In the genomic region with DNA sequence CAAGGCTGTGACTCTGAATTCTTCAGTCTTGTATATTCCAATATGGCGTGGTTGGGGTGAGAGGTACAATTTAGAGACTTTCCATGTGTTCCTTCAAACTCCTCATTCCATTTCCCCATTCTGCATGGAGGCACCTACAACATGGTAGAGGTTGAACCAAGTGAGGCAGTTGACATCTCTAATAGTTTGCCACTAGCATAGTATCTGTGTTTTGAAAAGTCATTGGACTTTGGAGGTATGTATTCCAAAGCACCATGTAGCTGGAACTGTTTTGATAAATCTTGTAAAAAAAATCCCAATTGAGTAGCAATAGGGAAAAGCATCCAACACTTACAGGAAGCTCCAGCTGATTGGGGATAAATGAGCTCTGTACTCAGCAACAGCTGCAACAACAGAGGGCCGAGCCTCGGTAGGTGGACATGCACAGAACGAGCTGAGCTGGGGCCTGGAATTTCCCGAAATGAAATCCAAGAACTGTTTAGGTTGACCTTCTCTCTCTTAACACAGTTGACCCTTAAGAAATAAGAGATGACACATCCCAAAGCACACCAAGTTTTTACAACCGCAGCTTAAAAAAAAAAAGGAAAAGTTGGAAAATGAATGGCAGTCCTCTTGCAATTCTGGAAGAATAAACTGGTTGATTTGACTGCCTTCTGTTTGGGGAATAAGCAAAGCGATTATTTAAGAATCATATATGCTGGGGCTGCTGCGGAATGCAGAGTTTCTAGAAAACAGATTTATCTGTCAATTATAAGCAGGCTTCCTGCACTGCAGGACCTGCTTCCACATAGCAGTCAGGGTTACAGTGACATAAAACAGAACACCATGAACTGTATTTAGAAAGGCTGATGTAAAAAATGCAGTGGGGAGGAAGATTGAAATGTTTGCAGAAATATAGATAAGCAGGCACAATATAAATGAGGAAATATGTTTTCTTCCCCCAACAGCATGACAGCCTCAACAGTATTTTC, we compare ENCODE assay signal across 9 cellular contexts.
DNase-seq lines count a peak whose midpoint lies in the region; ATAC-seq, FAIRE-seq and TF ChIP-seq lines count a peak whose summit lies in the region.
"Had no signal": no experiment of that assay in that cellular context is flagged by ENCODE, and none has a peak within 500 bp of the region (broad histone marks: within the 10 kb centered on the region; RNA-seq: fewer than 3 reads in every experiment).

No MANE protein-coding gene starts in this region.

- no peak for TF ChIP-seq CTCF in GM13976 (IDR thresholded peaks at IDR 0.05; ENCODE audit: borderline replicate concordance, control extremely low read depth, extremely low read depth, insufficient read depth, missing control alignments)

- intact Hi-C loops in left cardiac atrium (cut with DNase I) = no loop called here

- peak; percentile 51 for FAIRE-seq in TTC549 (lab: Jason Lieb, UNC)

- in situ Hi-C loops in GM13976 (cut with MboI; ENCODE audit: low sequenced_read_pairs, unreplicated experiment) = no loop called here

- no peaks in the 10 kb centered on the region for H3K4me1 ChIP-seq in effector memory CD4-positive, alpha-beta T cell (ENCODE audit: control insufficient read depth, insufficient read depth, low read length, poor library complexity, severe bottlenecking)

- peak; percentile 73 to 91 for ATAC-seq in left cardiac atrium
- no peak for ATAC-seq in GM21381 (IDR thresholded peaks at IDR 0.05; ENCODE audit: unreplicated experiment)

- H3K27ac ChIP-seq in effector memory CD4-positive, alpha-beta T cell (ENCODE audit: insufficient read depth, low read length, poor library complexity, severe bottlenecking) = no peak overlapping the region

- no peak overlapping the region for H3K4me3 ChIP-seq in skeletal muscle cell (ENCODE audit: low read depth, low read length)
- no peak overlapping the region for H3K4me3 ChIP-seq in effector memory CD4-positive, alpha-beta T cell (ENCODE audit: insufficient read depth, low read depth, low read length, poor library complexity, severe bottlenecking)

- DNase-seq in H4 (ENCODE audit: low spot score) (peak; percentile 81), left cardiac atrium (peak; percentile 71), skeletal muscle cell (ENCODE audit: low read depth) (peak; percentile 99), GM13976 (ENCODE audit: low spot score) (no peak)
- DNase-seq in activated CD4-positive, CD25-positive, alpha-beta regulatory T cell treated with anti-CD3 and anti-CD28 coated beads, Interleukin-2, amount 50 U/mL, for 72 hours = no peak
- DNase-seq in effector memory CD4-positive, alpha-beta T cell = no peak
- DNase-seq: NCI-H446 had no signal

- no peaks in the 10 kb centered on the region for H3K27me3 ChIP-seq in effector memory CD4-positive, alpha-beta T cell (replicated peaks; ENCODE audit: control insufficient read depth, insufficient read depth, low read length, poor library complexity, severe bottlenecking)

- H3K36me3 ChIP-seq in effector memory CD4-positive, alpha-beta T cell (ENCODE audit: control insufficient read depth, insufficient read depth, low read length) = no peaks in the 10 kb centered on the region

- H3K9me3 ChIP-seq in effector memory CD4-positive, alpha-beta T cell (ENCODE audit: control insufficient read depth, low read length) = no peaks in the 10 kb centered on the region

Comparison
In these comparisons a context has a peak if more than half of its experiments do, and no peak if none do; other contexts are left out.
1. DNase-seq: peak in H4 (single experiment), left cardiac atrium (single experiment) and skeletal muscle cell (single experiment); none in activated CD4-positive, CD25-positive, alpha-beta regulatory T cell treated with anti-CD3 and anti-CD28 coated beads, Interleukin-2, amount 50 U/mL, for 72 hours (single experiment), effector memory CD4-positive, alpha-beta T cell (0 of 3) and GM13976 (single experiment).